Comparison of ENCODE assay signal across 1 cellular context in genomic region chr12:11486623-11487444, GRCh38.
TF ChIP-seq lines count a peak whose summit lies in the region.

No MANE protein-coding gene starts in this region.

TF ChIP-seq in K562, 482 proteins besides CTCF, POLR2A, EP300 and RAD21 (continued from another document):
- TF ChIP-seq CREB1 (IDR thresholded peaks at IDR 0.05): peak; percentile 49; the same call in 1 of the 2 replicates
- peak; percentile 48 for TF ChIP-seq CREB1 (CRISPR knock-in tag; IDR thresholded peaks at IDR 0.05)
- 0 out of 2 replicates have a peak, but pooled peaks have one; percentile 19 for TF ChIP-seq CXXC5 (CRISPR knock-in tag; IDR thresholded peaks at IDR 0.05)
- 0 out of 2 replicates have a peak, but pooled peaks have one; percentile 12 for TF ChIP-seq KLF16 (IDR thresholded peaks at IDR 0.05)
- TF ChIP-seq, protein P1, sequence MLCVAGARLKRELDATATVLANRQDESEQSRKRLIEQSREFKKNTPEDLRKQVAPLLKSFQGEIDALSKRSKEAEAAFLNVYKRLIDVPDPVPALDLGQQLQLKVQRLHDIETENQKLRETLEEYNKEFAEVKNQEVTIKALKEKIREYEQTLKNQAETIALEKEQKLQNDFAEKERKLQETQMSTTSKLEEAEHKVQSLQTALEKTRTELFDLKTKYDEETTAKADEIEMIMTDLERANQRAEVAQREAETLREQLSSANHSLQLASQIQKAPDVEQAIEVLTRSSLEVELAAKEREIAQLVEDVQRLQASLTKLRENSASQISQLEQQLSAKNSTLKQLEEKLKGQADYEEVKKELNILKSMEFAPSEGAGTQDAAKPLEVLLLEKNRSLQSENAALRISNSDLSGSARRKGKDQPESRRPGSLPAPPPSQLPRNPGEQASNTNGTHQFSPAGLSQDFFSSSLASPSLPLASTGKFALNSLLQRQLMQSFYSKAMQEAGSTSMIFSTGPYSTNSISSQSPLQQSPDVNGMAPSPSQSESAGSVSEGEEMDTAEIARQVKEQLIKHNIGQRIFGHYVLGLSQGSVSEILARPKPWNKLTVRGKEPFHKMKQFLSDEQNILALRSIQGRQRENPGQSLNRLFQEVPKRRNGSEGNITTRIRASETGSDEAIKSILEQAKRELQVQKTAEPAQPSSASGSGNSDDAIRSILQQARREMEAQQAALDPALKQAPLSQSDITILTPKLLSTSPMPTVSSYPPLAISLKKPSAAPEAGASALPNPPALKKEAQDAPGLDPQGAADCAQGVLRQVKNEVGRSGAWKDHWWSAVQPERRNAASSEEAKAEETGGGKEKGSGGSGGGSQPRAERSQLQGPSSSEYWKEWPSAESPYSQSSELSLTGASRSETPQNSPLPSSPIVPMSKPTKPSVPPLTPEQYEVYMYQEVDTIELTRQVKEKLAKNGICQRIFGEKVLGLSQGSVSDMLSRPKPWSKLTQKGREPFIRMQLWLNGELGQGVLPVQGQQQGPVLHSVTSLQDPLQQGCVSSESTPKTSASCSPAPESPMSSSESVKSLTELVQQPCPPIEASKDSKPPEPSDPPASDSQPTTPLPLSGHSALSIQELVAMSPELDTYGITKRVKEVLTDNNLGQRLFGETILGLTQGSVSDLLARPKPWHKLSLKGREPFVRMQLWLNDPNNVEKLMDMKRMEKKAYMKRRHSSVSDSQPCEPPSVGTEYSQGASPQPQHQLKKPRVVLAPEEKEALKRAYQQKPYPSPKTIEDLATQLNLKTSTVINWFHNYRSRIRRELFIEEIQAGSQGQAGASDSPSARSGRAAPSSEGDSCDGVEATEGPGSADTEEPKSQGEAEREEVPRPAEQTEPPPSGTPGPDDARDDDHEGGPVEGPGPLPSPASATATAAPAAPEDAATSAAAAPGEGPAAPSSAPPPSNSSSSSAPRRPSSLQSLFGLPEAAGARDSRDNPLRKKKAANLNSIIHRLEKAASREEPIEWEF (CRISPR knock-in tag; IDR thresholded peaks at IDR 0.05): no peak
- no peak for TF ChIP-seq E2F4 (CRISPR knock-in tag; IDR thresholded peaks at IDR 0.05; ENCODE audit: low read depth)
- TF ChIP-seq, protein P2, sequence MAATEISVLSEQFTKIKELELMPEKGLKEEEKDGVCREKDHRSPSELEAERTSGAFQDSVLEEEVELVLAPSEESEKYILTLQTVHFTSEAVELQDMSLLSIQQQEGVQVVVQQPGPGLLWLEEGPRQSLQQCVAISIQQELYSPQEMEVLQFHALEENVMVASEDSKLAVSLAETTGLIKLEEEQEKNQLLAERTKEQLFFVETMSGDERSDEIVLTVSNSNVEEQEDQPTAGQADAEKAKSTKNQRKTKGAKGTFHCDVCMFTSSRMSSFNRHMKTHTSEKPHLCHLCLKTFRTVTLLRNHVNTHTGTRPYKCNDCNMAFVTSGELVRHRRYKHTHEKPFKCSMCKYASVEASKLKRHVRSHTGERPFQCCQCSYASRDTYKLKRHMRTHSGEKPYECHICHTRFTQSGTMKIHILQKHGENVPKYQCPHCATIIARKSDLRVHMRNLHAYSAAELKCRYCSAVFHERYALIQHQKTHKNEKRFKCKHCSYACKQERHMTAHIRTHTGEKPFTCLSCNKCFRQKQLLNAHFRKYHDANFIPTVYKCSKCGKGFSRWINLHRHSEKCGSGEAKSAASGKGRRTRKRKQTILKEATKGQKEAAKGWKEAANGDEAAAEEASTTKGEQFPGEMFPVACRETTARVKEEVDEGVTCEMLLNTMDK (IDR thresholded peaks at IDR 0.05; ENCODE audit: borderline replicate concordance, insufficient read depth, low read depth, low read length, poor library complexity, severe bottlenecking): peak; percentile 22
- TF ChIP-seq CREB3L1 (IDR thresholded peaks at IDR 0.05; ENCODE audit: borderline replicate concordance, low read depth): peak; percentile 72; the same call in 1 of the 2 replicates
- TF ChIP-seq MAFG (tag; conservative IDR thresholded peaks at IDR 0.05): 0 out of 2 replicates have a peak, but pooled peaks have one; percentile 2
- TF ChIP-seq CREM (IDR thresholded peaks at IDR 0.05; ENCODE audit: low read depth): peak; percentile 91
